ENCODE assay signal across 18 cellular contexts in genomic region chrX:134949271-134949670, GRCh38. TPM values are rescaled to one million over a fixed set of nuclear protein-coding genes. Genes with fewer than 3 reads are reported as not detected.
A peak's percentile ranks its signal among the peaks of the same experiment; 100 is the strongest.
DNase-seq lines count a peak whose midpoint lies in the region; ATAC-seq and TF ChIP-seq lines count a peak whose summit lies in the region.
"Had no signal": no experiment of that assay in that cellular context is flagged by ENCODE, and none has a peak within 500 bp of the region (broad histone marks: within the 10 kb centered on the region; RNA-seq: fewer than 3 reads in every experiment).

No MANE protein-coding gene starts in this region.

- intact Hi-C loops in PC-9 (cut with micrococcal nuclease; ENCODE audit: unreplicated experiment) (no loop called here), colonic mucosa (cut with DNase I) (no loop called here)

- DNase-seq in G401 (ENCODE audit: low spot score) (peak; percentile 1), PC-9 (peak in 1 of 2 experiments; percentile 81), dermis blood vessel endothelial cell (peak; percentile 71), osteoblast (ENCODE audit: insufficient read length, low spot score, missing footprints) (peak; percentile 85), colonic mucosa (no peak), NCI-H510A (lab: John Stamatoyannopoulos, UW) (no peak)
- DNase-seq in effector memory CD4-positive, alpha-beta T cell = no peak
- DNase-seq: activated CD4-positive, alpha-beta T cell treated with anti-CD3 and anti-CD28 coated beads for 36 hours; activated naive CD4-positive, alpha-beta T cell treated with anti-CD3 and anti-CD28 coated beads, Interleukin-2, amount 10 ng/mL, durations not matched to agents 7 days and 5 days; glutamatergic neuron; mucosa of descending colon; NCI-H2029 treated with DMSO at 0.1 percent for 48 hours; ovary; SHP77; stimulated activated naive B cell treated with anti-CD40 and anti-IgM and Interleukin-4, amounts not matched to agents 10 μg/mL and 1 μg/mL and 100 μg/mL, for 72 hours had no signal

- in situ Hi-C loops in G401 (cut with HindIII; ENCODE audit: low sequenced_read_pairs) = no loop called here

- H4K20me1 ChIP-seq in PC-9 (ENCODE audit: insufficient read depth) = no peaks in the 10 kb centered on the region
- H4K20me1 ChIP-seq in osteoblast (ENCODE audit: insufficient read depth, low read length) = no peaks in the 10 kb centered on the region
- H4K20me1 ChIP-seq: BLaER1 had no signal

- no peaks in the 10 kb centered on the region for H3K27me3 ChIP-seq in PC-9 (ENCODE audit: insufficient read depth, low read depth)
- no peaks in the 10 kb centered on the region for H3K27me3 ChIP-seq in osteoblast (ENCODE audit: insufficient read depth, low read length)
- H3K27me3 ChIP-seq in colonic mucosa = no peaks in the 10 kb centered on the region
- H3K27me3 ChIP-seq in effector memory CD4-positive, alpha-beta T cell (replicated peaks; ENCODE audit: control insufficient read depth, insufficient read depth, low read length, poor library complexity, severe bottlenecking) = no peaks in the 10 kb centered on the region
- H3K27me3 ChIP-seq: ovary had no signal

- peaks cover 52% of the 10 kb centered on the region for H3K4me1 ChIP-seq in PC-9 (replicated peaks; ENCODE audit: insufficient read depth)
- peaks cover 8% of the 10 kb centered on the region for H3K4me1 ChIP-seq in osteoblast (ENCODE audit: insufficient read depth, low read length)
- H3K4me1 ChIP-seq in colonic mucosa = no peaks in the 10 kb centered on the region
- no peaks in the 10 kb centered on the region for H3K4me1 ChIP-seq in effector memory CD4-positive, alpha-beta T cell (ENCODE audit: control insufficient read depth, insufficient read depth, low read length, poor library complexity, severe bottlenecking)
- H3K4me1 ChIP-seq: BLaER1 had no signal

- H2AFZ ChIP-seq in PC-9 = no peak overlapping the region
- H2AFZ ChIP-seq in osteoblast (ENCODE audit: low read length) = no peak overlapping the region

- H3K9me3 ChIP-seq in PC-9 (ENCODE audit: insufficient read depth, low read depth) (no peaks in the 10 kb centered on the region; the same call in 1 of the 2 replicates), osteoblast (ENCODE audit: low read depth, low read length) (no peaks in the 10 kb centered on the region), colonic mucosa (no peaks in the 10 kb centered on the region)
- H3K9me3 ChIP-seq in effector memory CD4-positive, alpha-beta T cell (ENCODE audit: control insufficient read depth, low read length) = no peaks in the 10 kb centered on the region
- H3K9me3 ChIP-seq: BLaER1, mucosa of descending colon, ovary had no signal

- H3K36me3 ChIP-seq in PC-9 (ENCODE audit: low read depth) (no peaks in the 10 kb centered on the region), osteoblast (ENCODE audit: insufficient read depth, low read length) (no peaks in the 10 kb centered on the region), colonic mucosa (no peaks in the 10 kb centered on the region)
- no peaks in the 10 kb centered on the region for H3K36me3 ChIP-seq in effector memory CD4-positive, alpha-beta T cell (ENCODE audit: control insufficient read depth, insufficient read depth, low read length)
- H3K36me3 ChIP-seq: BLaER1, ovary had no signal

- TF ChIP-seq CTCF in PC-9 (conservative IDR thresholded peaks at IDR 0.05) (no peak), osteoblast (IDR thresholded peaks at IDR 0.05; ENCODE audit: extremely low read depth, low read depth, low read length) (no peak), colonic mucosa (IDR thresholded peaks at IDR 0.05) (no peak)

- H3K9me2 ChIP-seq in PC-9 (ENCODE audit: insufficient read depth) = no peaks in the 10 kb centered on the region

- H3K4me3 ChIP-seq in PC-9 (peak overlapping the region; percentile 38; the same call in 1 of the 2 replicates), osteoblast (ENCODE audit: insufficient read depth, low read length) (no peak overlapping the region), colonic mucosa (no peak overlapping the region)
- H3K4me3 ChIP-seq in effector memory CD4-positive, alpha-beta T cell (ENCODE audit: insufficient read depth, low read depth, low read length, poor library complexity, severe bottlenecking) = no peak overlapping the region
- H3K4me3 ChIP-seq: BLaER1, mucosa of descending colon, ovary, skin epidermis had no signal

- H3F3A ChIP-seq in PC-9 (ENCODE audit: insufficient read depth, low read depth) = peaks cover 33% of the 10 kb centered on the region

- no TSS peak for BruUV-seq in PC-9 (replicated peaks; lab: Mats Ljungman, UMichigan)

- H3K79me2 ChIP-seq in PC-9 (ENCODE audit: low read depth) (no peaks in the 10 kb centered on the region), osteoblast (ENCODE audit: insufficient read depth, low read length) (no peaks in the 10 kb centered on the region)

- H3K9ac ChIP-seq in colonic mucosa (ENCODE audit: low read depth in 2 of 2, low read length in 2 of 2) = no peak overlapping the region
- H3K9ac ChIP-seq: BLaER1 had no signal

- POLR2A ChIA-PET in PC-9 (lab: Charles Lee; ENCODE audit: unreplicated experiment) = no interaction called here

- peak overlapping the region; percentile 65 for H3K4me2 ChIP-seq in PC-9
- H3K4me2 ChIP-seq in osteoblast (ENCODE audit: insufficient read depth, low read length) = no peak overlapping the region
- H3K4me2 ChIP-seq: BLaER1 had no signal

- CTCF ChIA-PET in PC-9 (lab: Charles Lee) = no interaction called here

- H3K27ac ChIP-seq in PC-9 (peak overlapping the region; percentile 97), osteoblast (ENCODE audit: low read depth, low read length) (peak overlapping the region; percentile 69), colonic mucosa (no peak overlapping the region)
- H3K27ac ChIP-seq in effector memory CD4-positive, alpha-beta T cell (ENCODE audit: insufficient read depth, low read length, poor library complexity, severe bottlenecking) = no peak overlapping the region
- H3K27ac ChIP-seq: BLaER1, ovary, skin epidermis had no signal

- ATAC-seq in GM21381 (IDR thresholded peaks at IDR 0.05; ENCODE audit: unreplicated experiment) = no peak
- ATAC-seq: activated CD4-positive, alpha-beta T cell treated with anti-CD3 and anti-CD28 coated beads for 36 hours; stimulated activated naive B cell treated with anti-CD40 and anti-IgM and Interleukin-4, amounts not matched to agents 10 μg/mL and 1 μg/mL and 100 μg/mL, for 72 hours had no signal

RNA-seq across cellular contexts. Expression of gene MOSPD1, which starts 34.2 kb away (rescaled TPM):
- total RNA-seq in G401 (2014; rRNA removed; shearing (Covaris generic)) = 59.1 and 115 TPM in 2 replicates
- 22.3 and 31.0 TPM in 2 replicates for total RNA-seq in PC-9 (2021)
- total RNA-seq in dermis blood vessel endothelial cell = 28.2 and 41.0 TPM in 2 replicates
- total RNA-seq in osteoblast = 43.3 and 46.0 TPM in 2 replicates
- 1 to 10 TPM; 6.1 to 9.6 TPM for total RNA-seq in colonic mucosa

RNA-seq across cellular contexts. Expression of gene SMIM10, which starts 41.5 kb away (rescaled TPM):
- total RNA-seq in G401 (2014; rRNA removed; shearing (Covaris generic)) = 0.43 and 1.3 TPM in 2 replicates
- total RNA-seq in PC-9 (2021) (0.50 and 0.52 TPM in 2 replicates), dermis blood vessel endothelial cell (1.4 and 2.6 TPM in 2 replicates), osteoblast (7.1 and 8.0 TPM in 2 replicates), colonic mucosa (1 to 10 TPM; 1.4 to 1.5 TPM)

Comparison
In these comparisons a context has a peak if more than half of its experiments do, and no peak if none do; other contexts are left out.
1. DNase-seq: peak in G401 (single experiment), dermis blood vessel endothelial cell (single experiment) and osteoblast (single experiment); none in colonic mucosa (single experiment), effector memory CD4-positive, alpha-beta T cell (0 of 3) and NCI-H510A (single experiment).
2. H3K27ac ChIP-seq: peak in PC-9 (single experiment) and osteoblast (single experiment); none in colonic mucosa (single experiment) and effector memory CD4-positive, alpha-beta T cell (single experiment).